ENCODE assay signal across 13 cellular contexts in the genomic region with DNA sequence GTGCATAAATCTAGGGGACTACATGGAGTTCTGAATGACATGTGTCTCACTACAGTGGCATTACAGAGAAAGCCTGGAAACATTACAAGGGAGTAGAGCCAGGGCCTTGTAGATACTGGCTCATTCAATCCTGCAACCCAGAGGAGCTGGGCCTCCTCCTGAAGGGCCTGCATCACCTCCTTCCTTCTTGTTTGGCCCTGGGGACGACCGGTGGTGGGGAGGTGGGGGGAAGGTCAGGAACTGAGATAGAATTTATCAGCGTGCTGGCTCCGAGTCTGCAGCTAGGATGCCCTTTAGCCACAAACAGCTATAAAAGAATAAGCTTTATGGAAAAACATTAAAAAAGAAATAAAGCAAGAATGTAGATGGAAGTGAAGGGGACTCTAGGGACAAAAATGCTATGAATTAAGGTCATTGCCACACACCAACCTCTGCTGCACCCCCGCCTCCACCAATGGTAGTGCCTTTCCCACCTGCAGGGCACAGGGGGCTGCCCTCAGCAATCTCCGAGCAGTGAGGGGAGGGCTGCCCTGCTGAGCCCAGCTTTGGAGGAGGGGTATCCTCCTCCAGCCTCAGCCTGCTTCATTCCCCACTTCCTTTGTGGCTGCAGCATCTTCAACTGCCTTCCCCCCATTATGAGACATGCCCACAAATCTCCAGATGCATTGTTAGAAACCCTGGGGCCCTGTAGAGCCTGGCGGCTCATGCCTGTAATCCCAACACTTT. TPM values are rescaled to one million over a fixed set of nuclear protein-coding genes. Genes with fewer than 3 reads are reported as not detected.
DNase-seq lines count a peak whose midpoint lies in the region; ATAC-seq and TF ChIP-seq lines count a peak whose summit lies in the region.
"Had no signal": no experiment of that assay in that cellular context is flagged by ENCODE, and none has a peak within 500 bp of the region (broad histone marks: within the 10 kb centered on the region; RNA-seq: fewer than 3 reads in every experiment).

No MANE protein-coding gene starts in this region.

- H3K36me3 ChIP-seq in DND-41 (ENCODE audit: insufficient read depth, low read length) (no peaks in the 10 kb centered on the region), spleen (no peaks in the 10 kb centered on the region), thyroid gland (no peaks in the 10 kb centered on the region)
- H3K36me3 ChIP-seq: BE2C had no signal

- no peaks in the 10 kb centered on the region for H3K27me3 Mint-ChIP-seq in WTC11 (ENCODE audit: low read depth)

- intact Hi-C loops in spleen (cut with DNase I; ENCODE audit: low total_unique reads) = no loop called here
- intact Hi-C loops in thyroid gland (cut with DNase I) = no loop called here

- no peak for TF ChIP-seq CTCF in DND-41 (IDR thresholded peaks at IDR 0.05; ENCODE audit: borderline replicate concordance, extremely low read depth, low read length, poor library complexity, severe bottlenecking)
- no peak for TF ChIP-seq CTCF in WTC11 (IDR thresholded peaks at IDR 0.05)
- no peak for TF ChIP-seq CTCF in spleen (IDR thresholded peaks at IDR 0.05 in 8 of 11, conservative IDR thresholded peaks at IDR 0.05 in 3 of 11)
- no peak for TF ChIP-seq CTCF in thyroid gland (IDR thresholded peaks at IDR 0.05)

- H3K9me3 ChIP-seq in DND-41 (ENCODE audit: insufficient read depth, low read length, severe bottlenecking) (peaks cover 8% of the 10 kb centered on the region), spleen (peaks cover 0 to 48% (median 30%) of the 10 kb centered on the region in 8 donors), thyroid gland (no peaks in the 10 kb centered on the region)
- H3K9me3 ChIP-seq: BE2C had no signal

- H3K4me3 ChIP-seq in DND-41 (ENCODE audit: low read depth in 1 of 2, low read length in 2 of 2) (no peak overlapping the region), spleen (no peak overlapping the region), thyroid gland (replicated peaks in 1 of 3) (no peak overlapping the region)
- H3K4me3 ChIP-seq in Jurkat, Clone E6-1 (ENCODE audit: low read length) = no peak overlapping the region
- H3K4me3 ChIP-seq: GM12878 had no signal

- CTCF ChIA-PET in WTC11 (lab: Charles Lee) = interaction anchor here (1.2 kb wide), 1 partner anchor 212 kb away, joined by 3 read pairs; no protein-coding TSS in a partner anchor

- no peaks in the 10 kb centered on the region for H4K20me1 ChIP-seq in DND-41 (ENCODE audit: insufficient read depth, low read length)

- no peak overlapping the region for H3K4me3 Mint-ChIP-seq in WTC11
- H3K4me3 Mint-ChIP-seq: CD8-positive, alpha-beta memory T cell; H9 had no signal

- H3K36me3 Mint-ChIP-seq in WTC11 = peaks cover 23% of the 10 kb centered on the region

- TF ChIP-seq POLR2A in spleen (IDR thresholded peaks at IDR 0.05) = no peak
- no peak for TF ChIP-seq POLR2A in thyroid gland (IDR thresholded peaks at IDR 0.05)

- no peaks in the 10 kb centered on the region for H3K27me3 ChIP-seq in DND-41 (ENCODE audit: insufficient read depth, low read length, poor library complexity)
- H3K27me3 ChIP-seq in spleen (replicated peaks in 1 of 7) = peaks cover 0 to 9% (median 0%) of the 10 kb centered on the region in 7 donors
- H3K27me3 ChIP-seq in thyroid gland = no peaks in the 10 kb centered on the region
- H3K27me3 ChIP-seq: BE2C had no signal

- WGBS in spleen, 5 donors = 57 to 74% (median 70%) methylated on average over 6 to 7 of the region's 7 CpGs
- 64 to 66% methylated on average over 7 of the region's 7 CpGs for WGBS in thyroid gland, 2 donors

- H3K27ac ChIP-seq in DND-41 (ENCODE audit: low read length) (peak overlapping the region; percentile 68), spleen (no peak overlapping the region), thyroid gland (no peak overlapping the region)

- H3K9me3 Mint-ChIP-seq in WTC11 = peaks cover 19% of the 10 kb centered on the region

- H3K27ac Mint-ChIP-seq in WTC11 = no peak overlapping the region

- H3K9ac ChIP-seq in DND-41 (ENCODE audit: low read depth, low read length) = no peak overlapping the region

- H2AFZ ChIP-seq in DND-41 (ENCODE audit: low read depth, low read length) = no peak overlapping the region

- POLR2A ChIA-PET in WTC11 (lab: Charles Lee) = no interaction called here

- DNase-seq in DND-41 (peak; percentile 83), WTC11 (ENCODE audit: low spot score) (peak; percentile 38), iPS-NIHi7 (ENCODE audit: extremely low spot score) (peak; percentile 42), spleen (no peak), thyroid gland (no peak)
- DNase-seq in Jurkat, Clone E6-1 (ENCODE audit: low read depth, low spot score) = peak; percentile 59
- DNase-seq: BE2C; Caco-2; CD8-positive, alpha-beta memory T cell; H9 had no signal

- H3K4me1 ChIP-seq in DND-41 (ENCODE audit: insufficient read depth, low read length) (peaks cover 35% of the 10 kb centered on the region), spleen (peaks cover 0 to 7% (median 0%) of the 10 kb centered on the region in 6 donors), thyroid gland (no peaks in the 10 kb centered on the region)
- H3K4me1 ChIP-seq: BE2C, Caco-2 had no signal

- no peaks in the 10 kb centered on the region for H3K79me2 ChIP-seq in DND-41 (ENCODE audit: insufficient read depth, low read length)

- ATAC-seq in DND-41 (ENCODE audit: insufficient read depth, low read depth) = peak; percentile 98
- peak; percentile 91 for ATAC-seq in WTC11
- no peak for ATAC-seq in HG02885 (IDR thresholded peaks at IDR 0.05; ENCODE audit: poor library complexity, unreplicated experiment)
- ATAC-seq: GM12878, HepG2 had no signal

- H3K4me1 Mint-ChIP-seq in WTC11 = peaks cover 26% of the 10 kb centered on the region
- H3K4me1 Mint-ChIP-seq: CD8-positive, alpha-beta memory T cell had no signal

- H3K4me2 ChIP-seq in DND-41 (ENCODE audit: insufficient read depth, low read length) = no peak overlapping the region

TF ChIP-seq in WTC11, 78 proteins besides CTCF, POLR2A, EP300 and RAD21 (continues in another document):
- TF ChIP-seq, protein P1, sequence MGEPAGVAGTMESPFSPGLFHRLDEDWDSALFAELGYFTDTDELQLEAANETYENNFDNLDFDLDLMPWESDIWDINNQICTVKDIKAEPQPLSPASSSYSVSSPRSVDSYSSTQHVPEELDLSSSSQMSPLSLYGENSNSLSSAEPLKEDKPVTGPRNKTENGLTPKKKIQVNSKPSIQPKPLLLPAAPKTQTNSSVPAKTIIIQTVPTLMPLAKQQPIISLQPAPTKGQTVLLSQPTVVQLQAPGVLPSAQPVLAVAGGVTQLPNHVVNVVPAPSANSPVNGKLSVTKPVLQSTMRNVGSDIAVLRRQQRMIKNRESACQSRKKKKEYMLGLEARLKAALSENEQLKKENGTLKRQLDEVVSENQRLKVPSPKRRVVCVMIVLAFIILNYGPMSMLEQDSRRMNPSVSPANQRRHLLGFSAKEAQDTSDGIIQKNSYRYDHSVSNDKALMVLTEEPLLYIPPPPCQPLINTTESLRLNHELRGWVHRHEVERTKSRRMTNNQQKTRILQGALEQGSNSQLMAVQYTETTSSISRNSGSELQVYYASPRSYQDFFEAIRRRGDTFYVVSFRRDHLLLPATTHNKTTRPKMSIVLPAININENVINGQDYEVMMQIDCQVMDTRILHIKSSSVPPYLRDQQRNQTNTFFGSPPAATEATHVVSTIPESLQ (CRISPR knock-in tag; IDR thresholded peaks at IDR 0.05) = no peak
- TF ChIP-seq CREM (CRISPR knock-in tag; IDR thresholded peaks at IDR 0.05) (no peak), KAT7 (CRISPR knock-in tag; IDR thresholded peaks at IDR 0.05; ENCODE audit: borderline replicate concordance) (no peak), GRHL2 (CRISPR knock-in tag; IDR thresholded peaks at IDR 0.05; ENCODE audit: insufficient replicate concordance, severe bottlenecking) (no peak), FOXP1 (CRISPR knock-in tag; IDR thresholded peaks at IDR 0.05; ENCODE audit: borderline replicate concordance) (no peak), CBFB (CRISPR knock-in tag; IDR thresholded peaks at IDR 0.05; ENCODE audit: low read depth) (no peak)
- TF ChIP-seq, protein P2, sequence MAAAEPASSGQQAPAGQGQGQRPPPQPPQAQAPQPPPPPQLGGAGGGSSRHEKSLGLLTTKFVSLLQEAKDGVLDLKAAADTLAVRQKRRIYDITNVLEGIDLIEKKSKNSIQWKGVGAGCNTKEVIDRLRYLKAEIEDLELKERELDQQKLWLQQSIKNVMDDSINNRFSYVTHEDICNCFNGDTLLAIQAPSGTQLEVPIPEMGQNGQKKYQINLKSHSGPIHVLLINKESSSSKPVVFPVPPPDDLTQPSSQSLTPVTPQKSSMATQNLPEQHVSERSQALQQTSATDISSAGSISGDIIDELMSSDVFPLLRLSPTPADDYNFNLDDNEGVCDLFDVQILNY (CRISPR knock-in tag; IDR thresholded peaks at IDR 0.05) = no peak

RNA-seq across cellular contexts. Expression of a gene that starts 18.8 kb away (rescaled TPM):
- polyA plus RNA-seq in Jurkat, Clone E6-1 (2012; ENCODE audit: insufficient read depth, insufficient read length) = 0.14 TPM
- 8.4 to 11.1 TPM (median 9.2 TPM) in 3 replicates for total RNA-seq in WTC11 (2021)
- under 1 TPM in 6 of 7 donors, not detected in 1; 0.06 to 0.09 (median 0.08) TPM for total RNA-seq in spleen
- polyA plus RNA-seq in spleen = under 1 TPM; 0.03 to 0.27 (median 0.09) TPM
- under 1 TPM in 1 of 4 donors, not detected in 3; 0.29 TPM for total RNA-seq in thyroid gland
- total RNA-seq: Caco-2, HepG2 had no signal
- polyA plus RNA-seq: HepG2 had no signal

Comparison
In these comparisons a context has a peak if more than half of its experiments do, and no peak if none do; other contexts are left out.
1. DNase-seq: peak in DND-41 (single experiment), Jurkat, Clone E6-1 (single experiment), WTC11 (single experiment) and iPS-NIHi7 (single experiment); none in spleen (single experiment) and thyroid gland (0 of 2).